24 cellular contexts compared by ENCODE assay signal in genomic region chr13:33514362-33514761, GRCh38.
DNase-seq lines count a peak whose midpoint lies in the region; ATAC-seq and TF ChIP-seq lines count a peak whose summit lies in the region.
"Had no signal": no experiment of that assay in that cellular context is flagged by ENCODE, and none has a peak within 500 bp of the region (broad histone marks: within the 10 kb centered on the region; RNA-seq: fewer than 3 reads in every experiment).

No MANE protein-coding gene starts in this region.

- peaks cover 5 to 12% of the 10 kb centered on the region in 2 donors for H3K4me1 ChIP-seq in adrenal gland (replicated peaks in 1 of 2)
- H3K4me1 ChIP-seq in sigmoid colon, result peaks cover 0 to 35% (median 22%) of the 10 kb centered on the region in 4 donors
- H3K4me1 ChIP-seq: BLaER1 had no signal

- H3K27me3 ChIP-seq in adrenal gland, result no peaks in the 10 kb centered on the region
- no peaks in the 10 kb centered on the region for H3K27me3 ChIP-seq in sigmoid colon
- H3K27me3 ChIP-seq: BLaER1, esophagus muscularis mucosa had no signal

- no peak overlapping the region for H3K27ac Mint-ChIP-seq in activated CD4-positive, alpha-beta T cell treated with anti-CD3 and anti-CD28 coated beads for 36 hours
- no peak overlapping the region for H3K27ac Mint-ChIP-seq in activated CD4-positive, alpha-beta T cell treated with anti-CD3 and anti-CD28 coated beads, Interleukin-2, amount 10 ng/mL, durations not matched to agents 24 days and 14 days
- peak overlapping the region; percentile 18 for H3K27ac Mint-ChIP-seq in stimulated activated effector memory CD8-positive, alpha-beta T cell treated with anti-CD3 and anti-CD28 coated beads, Interleukin-12 subunit alpha, Interleukin-12 subunit beta, amount 100 ng/mL, for 72 hours
- H3K27ac Mint-ChIP-seq: natural killer cell treated with Interleukin-12 subunit alpha and Interleukin-12 subunit beta and Interleukin-15 and Interleukin-18, amount 100 ng/mL, for 72 hours had no signal

- no peak overlapping the region for H3K4me3 ChIP-seq in adrenal gland
- no peak overlapping the region for H3K4me3 ChIP-seq in sigmoid colon
- H3K4me3 ChIP-seq: BLaER1, esophagus muscularis mucosa, lung had no signal

- H3K4me1 Mint-ChIP-seq in activated CD4-positive, alpha-beta T cell treated with anti-CD3 and anti-CD28 coated beads for 36 hours, result no peaks in the 10 kb centered on the region
- no peaks in the 10 kb centered on the region for H3K4me1 Mint-ChIP-seq in activated CD4-positive, alpha-beta T cell treated with anti-CD3 and anti-CD28 coated beads, Interleukin-2, amount 10 ng/mL, durations not matched to agents 24 days and 14 days
- H3K4me1 Mint-ChIP-seq in stimulated activated effector memory CD8-positive, alpha-beta T cell treated with anti-CD3 and anti-CD28 coated beads, Interleukin-12 subunit alpha, Interleukin-12 subunit beta, amount 100 ng/mL, for 72 hours, result peaks cover 3% of the 10 kb centered on the region

- H3K9me3 Mint-ChIP-seq in activated CD4-positive, alpha-beta T cell treated with anti-CD3 and anti-CD28 coated beads for 36 hours (ENCODE audit: low read depth), result no peaks in the 10 kb centered on the region
- peaks cover under 1% of the 10 kb centered on the region for H3K9me3 Mint-ChIP-seq in activated CD4-positive, alpha-beta T cell treated with anti-CD3 and anti-CD28 coated beads, Interleukin-2, amount 10 ng/mL, durations not matched to agents 24 days and 14 days
- H3K9me3 Mint-ChIP-seq in stimulated activated effector memory CD8-positive, alpha-beta T cell treated with anti-CD3 and anti-CD28 coated beads, Interleukin-12 subunit alpha, Interleukin-12 subunit beta, amount 100 ng/mL, for 72 hours, result no peaks in the 10 kb centered on the region
- H3K9me3 Mint-ChIP-seq: natural killer cell treated with Interleukin-12 subunit alpha and Interleukin-12 subunit beta and Interleukin-15 and Interleukin-18, amount 100 ng/mL, for 72 hours had no signal

- no peaks in the 10 kb centered on the region for H3K36me3 Mint-ChIP-seq in activated CD4-positive, alpha-beta T cell treated with anti-CD3 and anti-CD28 coated beads for 36 hours (ENCODE audit: low read depth)
- H3K36me3 Mint-ChIP-seq in activated CD4-positive, alpha-beta T cell treated with anti-CD3 and anti-CD28 coated beads, Interleukin-2, amount 10 ng/mL, durations not matched to agents 24 days and 14 days (ENCODE audit: low read depth), result no peaks in the 10 kb centered on the region
- H3K36me3 Mint-ChIP-seq in stimulated activated effector memory CD8-positive, alpha-beta T cell treated with anti-CD3 and anti-CD28 coated beads, Interleukin-12 subunit alpha, Interleukin-12 subunit beta, amount 100 ng/mL, for 72 hours, result no peaks in the 10 kb centered on the region
- H3K36me3 Mint-ChIP-seq: natural killer cell treated with Interleukin-12 subunit alpha and Interleukin-12 subunit beta and Interleukin-15 and Interleukin-18, amount 100 ng/mL, for 72 hours had no signal

- H3K27ac ChIP-seq in adrenal gland (no peak overlapping the region), sigmoid colon (peak overlapping the region in 2 of 4 donors; percentile 4 to 22)
- H3K27ac ChIP-seq: BLaER1, esophagus muscularis mucosa had no signal

- H3K9me3 ChIP-seq in adrenal gland (replicated peaks in 1 of 3), result no peaks in the 10 kb centered on the region
- no peaks in the 10 kb centered on the region for H3K9me3 ChIP-seq in sigmoid colon
- H3K9me3 ChIP-seq: BLaER1, esophagus muscularis mucosa had no signal

- H3K36me3 ChIP-seq in adrenal gland (replicated peaks in 1 of 2) (no peaks in the 10 kb centered on the region), sigmoid colon (no peaks in the 10 kb centered on the region)
- H3K36me3 ChIP-seq: BLaER1, esophagus muscularis mucosa had no signal

- peak; percentile 36 for ATAC-seq in activated CD4-positive, alpha-beta T cell treated with anti-CD3 and anti-CD28 coated beads for 36 hours
- ATAC-seq in stimulated activated effector memory CD8-positive, alpha-beta T cell treated with anti-CD3 and anti-CD28 coated beads, Interleukin-12 subunit alpha, Interleukin-12 subunit beta, amount 100 ng/mL, for 72 hours, result no peak
- ATAC-seq: Right ventricle myocardium inferior had no signal

- no peak for DNase-seq in activated CD4-positive, alpha-beta T cell treated with anti-CD3 and anti-CD28 coated beads for 36 hours
- no peak for DNase-seq in activated CD4-positive, alpha-beta T cell treated with anti-CD3 and anti-CD28 coated beads, Interleukin-2, amount 10 ng/mL, durations not matched to agents 24 days and 14 days
- peak; percentile 17 for DNase-seq in UCSD-AML1 (lab: John Stamatoyannopoulos, UW; ENCODE audit: unreplicated experiment)
- DNase-seq in islet precursor cell, result peak; percentile 52
- no peak for DNase-seq in stimulated activated effector memory CD8-positive, alpha-beta T cell treated with anti-CD3 and anti-CD28 coated beads, Interleukin-12 subunit alpha, Interleukin-12 subunit beta, amount 100 ng/mL, for 72 hours (ENCODE audit: low spot score in 2 of 2)
- no peak for DNase-seq in adrenal gland
- DNase-seq in sigmoid colon, result no peak
- no peak for DNase-seq in NCI-H510A (lab: John Stamatoyannopoulos, UW)
- DNase-seq: 8988T; activated CD4-positive, alpha-beta T cell treated with anti-CD3 and anti-CD28 coated beads, Interleukin-2, amount 50 U/mL, for 4 hours; activated effector memory CD4-positive, alpha-beta T cell treated with anti-CD3 and anti-CD28 coated beads, Interleukin-2, amount 50 U/mL, for 16 hours; amygdala; GF-D8; MV-4-11; NCI-H187 treated with DMSO at 0.1 percent for 48 hours; NCI-H446; stimulated activated CD4-positive, alpha-beta T cell treated with anti-CD3 and anti-CD28 coated beads, Interleukin-12 subunit alpha, Interleukin-12 subunit beta, amount 100 ng/mL, for 4 hours; stimulated activated CD8-positive, alpha-beta memory T cell treated with anti-CD3 and anti-CD28 coated beads, Interleukin-4, amount 100 ng/mL, for 48 hours; substantia nigra had no signal

- no peak for TF ChIP-seq POLR2A in adrenal gland (IDR thresholded peaks at IDR 0.05)
- no peak for TF ChIP-seq POLR2A in sigmoid colon (IDR thresholded peaks at IDR 0.05)

- no peak for TF ChIP-seq EP300 in sigmoid colon (IDR thresholded peaks at IDR 0.05)

- POLR2A ChIA-PET in activated CD4-positive, alpha-beta T cell treated with anti-CD3 and anti-CD28 coated beads for 36 hours (lab: Charles Lee), result interaction anchor here (0.6 kb wide), 1 partner anchor 470 kb away, joined by 4 read pairs; no protein-coding TSS in a partner anchor

- CTCF ChIA-PET in activated CD4-positive, alpha-beta T cell treated with anti-CD3 and anti-CD28 coated beads for 36 hours (lab: Charles Lee), result interaction anchor here (0.6 kb wide), 1 partner anchor 363 kb away, joined by 3 read pairs; no protein-coding TSS in a partner anchor

- 95 to 96% (median 96%) methylated on average over 4 of the region's 4 CpGs for WGBS in adrenal gland, 4 donors
- WGBS in sigmoid colon, 2 donors, result 92 to 93% methylated on average over 4 of the region's 4 CpGs

- H3K4me3 Mint-ChIP-seq in activated CD4-positive, alpha-beta T cell treated with anti-CD3 and anti-CD28 coated beads for 36 hours, result no peak overlapping the region
- H3K4me3 Mint-ChIP-seq in activated CD4-positive, alpha-beta T cell treated with anti-CD3 and anti-CD28 coated beads, Interleukin-2, amount 10 ng/mL, durations not matched to agents 24 days and 14 days, result no peak overlapping the region
- H3K4me3 Mint-ChIP-seq in stimulated activated effector memory CD8-positive, alpha-beta T cell treated with anti-CD3 and anti-CD28 coated beads, Interleukin-12 subunit alpha, Interleukin-12 subunit beta, amount 100 ng/mL, for 72 hours, result no peak overlapping the region
- H3K4me3 Mint-ChIP-seq: natural killer cell treated with Interleukin-12 subunit alpha and Interleukin-12 subunit beta and Interleukin-15 and Interleukin-18, amount 100 ng/mL, for 72 hours had no signal

- no peak for TF ChIP-seq CTCF in adrenal gland (IDR thresholded peaks at IDR 0.05)
- TF ChIP-seq CTCF in sigmoid colon (IDR thresholded peaks at IDR 0.05), result no peak

- intact Hi-C loops in activated CD4-positive, alpha-beta T cell treated with anti-CD3 and anti-CD28 coated beads for 36 hours (cut with DNase I, micrococcal nuclease), result no loop called here
- intact Hi-C loops in activated CD4-positive, alpha-beta T cell treated with anti-CD3 and anti-CD28 coated beads, Interleukin-2, amount 10 ng/mL, durations not matched to agents 24 days and 14 days (cut with micrococcal nuclease), result no loop called here
- intact Hi-C loops in adrenal gland (cut with DNase I) (no loop called here), sigmoid colon (cut with DNase I) (no loop called here)

- peaks cover 2% of the 10 kb centered on the region for H3K27me3 Mint-ChIP-seq in activated CD4-positive, alpha-beta T cell treated with anti-CD3 and anti-CD28 coated beads for 36 hours
- H3K27me3 Mint-ChIP-seq in activated CD4-positive, alpha-beta T cell treated with anti-CD3 and anti-CD28 coated beads, Interleukin-2, amount 10 ng/mL, durations not matched to agents 24 days and 14 days, result no peaks in the 10 kb centered on the region

Comparison
In these comparisons a context has a peak if more than half of its experiments do, and no peak if none do; other contexts are left out.
1. DNase-seq: peak in UCSD-AML1 (single experiment) and islet precursor cell (single experiment); none in activated CD4-positive, alpha-beta T cell treated with anti-CD3 and anti-CD28 coated beads for 36 hours (single experiment), activated CD4-positive, alpha-beta T cell treated with anti-CD3 and anti-CD28 coated beads, Interleukin-2, amount 10 ng/mL, durations not matched to agents 24 days and 14 days (single experiment), stimulated activated effector memory CD8-positive, alpha-beta T cell treated with anti-CD3 and anti-CD28 coated beads, Interleukin-12 subunit alpha, Interleukin-12 subunit beta, amount 100 ng/mL, for 72 hours (0 of 2), adrenal gland (0 of 7), sigmoid colon (single experiment) and NCI-H510A (single experiment).